In the genomic region with DNA sequence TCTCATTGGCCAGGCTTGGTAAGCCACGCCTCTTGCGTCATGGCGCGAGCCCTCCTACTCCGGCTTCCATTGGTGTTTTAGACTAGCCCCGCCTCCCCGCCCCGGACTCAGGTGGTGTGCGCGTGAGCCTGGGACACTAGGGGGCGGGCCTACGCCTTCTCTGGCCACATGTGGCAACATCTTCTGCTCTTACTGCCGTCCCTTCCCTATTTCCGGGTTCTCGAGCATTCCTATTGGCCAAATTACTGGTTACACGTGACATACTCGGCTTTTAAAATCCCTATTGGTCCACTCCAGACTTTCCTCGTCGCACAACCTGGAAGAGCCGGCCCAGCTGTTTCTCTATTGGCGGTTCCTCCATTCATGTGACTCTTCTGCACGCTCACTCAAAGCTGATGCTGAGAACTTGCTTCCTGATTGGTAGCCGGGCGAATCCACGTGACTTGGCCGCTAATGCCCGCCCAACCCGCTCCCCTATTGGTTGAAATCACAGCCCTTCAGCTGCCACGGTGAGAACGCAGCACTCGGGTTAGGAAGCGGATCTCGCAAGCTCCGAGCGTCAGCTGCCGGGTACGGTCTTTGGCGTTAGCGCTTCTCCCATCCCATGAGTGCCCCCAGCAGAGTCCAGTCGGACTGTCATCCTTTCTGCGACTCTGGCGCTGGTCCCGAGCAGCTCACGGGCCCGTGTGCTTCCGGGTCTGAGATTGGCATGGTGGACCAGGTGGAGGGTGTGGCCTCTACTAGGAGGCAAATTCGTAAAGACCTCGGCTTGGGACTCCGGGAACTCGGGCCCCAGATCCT, we compare ENCODE assay signal across 1 cellular context.
TF ChIP-seq lines count a peak whose summit lies in the region.

A gene with protein sequence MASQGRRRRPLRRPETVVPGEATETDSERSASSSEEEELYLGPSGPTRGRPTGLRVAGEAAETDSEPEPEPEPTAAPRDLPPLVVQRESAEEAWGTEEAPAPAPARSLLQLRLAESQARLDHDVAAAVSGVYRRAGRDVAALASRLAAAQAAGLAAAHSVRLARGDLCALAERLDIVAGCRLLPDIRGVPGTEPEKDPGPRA (plus strand): TSS at position 523 of the 801 bp plus-strand sequence. CDS start 513 bp downstream, outside the sequence.

TF ChIP-seq in K562, 482 proteins besides CTCF, POLR2A, EP300 and RAD21 (continued from another document and continues in another):
- TF ChIP-seq, protein P1, sequence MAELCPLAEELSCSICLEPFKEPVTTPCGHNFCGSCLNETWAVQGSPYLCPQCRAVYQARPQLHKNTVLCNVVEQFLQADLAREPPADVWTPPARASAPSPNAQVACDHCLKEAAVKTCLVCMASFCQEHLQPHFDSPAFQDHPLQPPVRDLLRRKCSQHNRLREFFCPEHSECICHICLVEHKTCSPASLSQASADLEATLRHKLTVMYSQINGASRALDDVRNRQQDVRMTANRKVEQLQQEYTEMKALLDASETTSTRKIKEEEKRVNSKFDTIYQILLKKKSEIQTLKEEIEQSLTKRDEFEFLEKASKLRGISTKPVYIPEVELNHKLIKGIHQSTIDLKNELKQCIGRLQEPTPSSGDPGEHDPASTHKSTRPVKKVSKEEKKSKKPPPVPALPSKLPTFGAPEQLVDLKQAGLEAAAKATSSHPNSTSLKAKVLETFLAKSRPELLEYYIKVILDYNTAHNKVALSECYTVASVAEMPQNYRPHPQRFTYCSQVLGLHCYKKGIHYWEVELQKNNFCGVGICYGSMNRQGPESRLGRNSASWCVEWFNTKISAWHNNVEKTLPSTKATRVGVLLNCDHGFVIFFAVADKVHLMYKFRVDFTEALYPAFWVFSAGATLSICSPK (IDR thresholded peaks at IDR 0.05; ENCODE audit: borderline replicate concordance), result no peak
- TF ChIP-seq ZNF121 (CRISPR knock-in tag; conservative IDR thresholded peaks at IDR 0.05), result no peak
- peak in 1 of 2 experiments; percentile 63; a peak in 1 of 4 replicates for TF ChIP-seq SRF (CRISPR knock-in tag; IDR thresholded peaks at IDR 0.05)
- TF ChIP-seq, protein P2, sequence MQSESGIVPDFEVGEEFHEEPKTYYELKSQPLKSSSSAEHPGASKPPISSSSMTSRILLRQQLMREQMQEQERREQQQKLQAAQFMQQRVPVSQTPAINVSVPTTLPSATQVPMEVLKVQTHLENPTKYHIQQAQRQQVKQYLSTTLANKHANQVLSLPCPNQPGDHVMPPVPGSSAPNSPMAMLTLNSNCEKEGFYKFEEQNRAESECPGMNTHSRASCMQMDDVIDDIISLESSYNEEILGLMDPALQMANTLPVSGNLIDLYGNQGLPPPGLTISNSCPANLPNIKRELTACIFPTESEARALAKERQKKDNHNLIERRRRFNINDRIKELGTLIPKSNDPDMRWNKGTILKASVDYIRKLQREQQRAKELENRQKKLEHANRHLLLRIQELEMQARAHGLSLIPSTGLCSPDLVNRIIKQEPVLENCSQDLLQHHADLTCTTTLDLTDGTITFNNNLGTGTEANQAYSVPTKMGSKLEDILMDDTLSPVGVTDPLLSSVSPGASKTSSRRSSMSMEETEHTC (IDR thresholded peaks at IDR 0.05), result peak; percentile 64; the same call in 1 of the 2 replicates
- TF ChIP-seq ZNF444 (CRISPR knock-in tag; IDR thresholded peaks at IDR 0.05), result no peak
- TF ChIP-seq CC2D1A (IDR thresholded peaks at IDR 0.05), result peak; percentile 89
- TF ChIP-seq HIVEP1 (CRISPR knock-in tag; IDR thresholded peaks at IDR 0.05), result no peak
- TF ChIP-seq, protein P3, sequence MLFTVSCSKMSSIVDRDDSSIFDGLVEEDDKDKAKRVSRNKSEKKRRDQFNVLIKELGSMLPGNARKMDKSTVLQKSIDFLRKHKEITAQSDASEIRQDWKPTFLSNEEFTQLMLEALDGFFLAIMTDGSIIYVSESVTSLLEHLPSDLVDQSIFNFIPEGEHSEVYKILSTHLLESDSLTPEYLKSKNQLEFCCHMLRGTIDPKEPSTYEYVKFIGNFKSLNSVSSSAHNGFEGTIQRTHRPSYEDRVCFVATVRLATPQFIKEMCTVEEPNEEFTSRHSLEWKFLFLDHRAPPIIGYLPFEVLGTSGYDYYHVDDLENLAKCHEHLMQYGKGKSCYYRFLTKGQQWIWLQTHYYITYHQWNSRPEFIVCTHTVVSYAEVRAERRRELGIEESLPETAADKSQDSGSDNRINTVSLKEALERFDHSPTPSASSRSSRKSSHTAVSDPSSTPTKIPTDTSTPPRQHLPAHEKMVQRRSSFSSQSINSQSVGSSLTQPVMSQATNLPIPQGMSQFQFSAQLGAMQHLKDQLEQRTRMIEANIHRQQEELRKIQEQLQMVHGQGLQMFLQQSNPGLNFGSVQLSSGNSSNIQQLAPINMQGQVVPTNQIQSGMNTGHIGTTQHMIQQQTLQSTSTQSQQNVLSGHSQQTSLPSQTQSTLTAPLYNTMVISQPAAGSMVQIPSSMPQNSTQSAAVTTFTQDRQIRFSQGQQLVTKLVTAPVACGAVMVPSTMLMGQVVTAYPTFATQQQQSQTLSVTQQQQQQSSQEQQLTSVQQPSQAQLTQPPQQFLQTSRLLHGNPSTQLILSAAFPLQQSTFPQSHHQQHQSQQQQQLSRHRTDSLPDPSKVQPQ (CRISPR knock-in tag; IDR thresholded peaks at IDR 0.05; ENCODE audit: borderline replicate concordance), result peak; percentile 99
- TF ChIP-seq, protein P4, sequence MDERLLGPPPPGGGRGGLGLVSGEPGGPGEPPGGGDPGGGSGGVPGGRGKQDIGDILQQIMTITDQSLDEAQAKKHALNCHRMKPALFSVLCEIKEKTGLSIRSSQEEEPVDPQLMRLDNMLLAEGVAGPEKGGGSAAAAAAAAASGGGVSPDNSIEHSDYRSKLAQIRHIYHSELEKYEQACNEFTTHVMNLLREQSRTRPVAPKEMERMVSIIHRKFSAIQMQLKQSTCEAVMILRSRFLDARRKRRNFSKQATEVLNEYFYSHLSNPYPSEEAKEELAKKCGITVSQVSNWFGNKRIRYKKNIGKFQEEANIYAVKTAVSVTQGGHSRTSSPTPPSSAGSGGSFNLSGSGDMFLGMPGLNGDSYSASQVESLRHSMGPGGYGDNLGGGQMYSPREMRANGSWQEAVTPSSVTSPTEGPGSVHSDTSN (CRISPR knock-in tag; IDR thresholded peaks at IDR 0.05; ENCODE audit: low read depth), result no peak; the same call in 1 of the 2 replicates
- TF ChIP-seq, protein P4 (tag; conservative IDR thresholded peaks at IDR 0.05; ENCODE audit: low read depth), result peak; percentile 94
- TF ChIP-seq, protein P5, sequence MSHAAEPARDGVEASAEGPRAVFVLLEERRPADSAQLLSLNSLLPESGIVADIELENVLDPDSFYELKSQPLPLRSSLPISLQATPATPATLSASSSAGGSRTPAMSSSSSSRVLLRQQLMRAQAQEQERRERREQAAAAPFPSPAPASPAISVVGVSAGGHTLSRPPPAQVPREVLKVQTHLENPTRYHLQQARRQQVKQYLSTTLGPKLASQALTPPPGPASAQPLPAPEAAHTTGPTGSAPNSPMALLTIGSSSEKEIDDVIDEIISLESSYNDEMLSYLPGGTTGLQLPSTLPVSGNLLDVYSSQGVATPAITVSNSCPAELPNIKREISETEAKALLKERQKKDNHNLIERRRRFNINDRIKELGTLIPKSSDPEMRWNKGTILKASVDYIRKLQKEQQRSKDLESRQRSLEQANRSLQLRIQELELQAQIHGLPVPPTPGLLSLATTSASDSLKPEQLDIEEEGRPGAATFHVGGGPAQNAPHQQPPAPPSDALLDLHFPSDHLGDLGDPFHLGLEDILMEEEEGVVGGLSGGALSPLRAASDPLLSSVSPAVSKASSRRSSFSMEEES (CRISPR knock-in tag; IDR thresholded peaks at IDR 0.05), result peak; percentile 96
- TF ChIP-seq MAZ (CRISPR knock-in tag; conservative IDR thresholded peaks at IDR 0.05 in 1 of 2, IDR thresholded peaks at IDR 0.05 in 1 of 2), result peak; percentile 55 to 75
- TF ChIP-seq, protein P6, sequence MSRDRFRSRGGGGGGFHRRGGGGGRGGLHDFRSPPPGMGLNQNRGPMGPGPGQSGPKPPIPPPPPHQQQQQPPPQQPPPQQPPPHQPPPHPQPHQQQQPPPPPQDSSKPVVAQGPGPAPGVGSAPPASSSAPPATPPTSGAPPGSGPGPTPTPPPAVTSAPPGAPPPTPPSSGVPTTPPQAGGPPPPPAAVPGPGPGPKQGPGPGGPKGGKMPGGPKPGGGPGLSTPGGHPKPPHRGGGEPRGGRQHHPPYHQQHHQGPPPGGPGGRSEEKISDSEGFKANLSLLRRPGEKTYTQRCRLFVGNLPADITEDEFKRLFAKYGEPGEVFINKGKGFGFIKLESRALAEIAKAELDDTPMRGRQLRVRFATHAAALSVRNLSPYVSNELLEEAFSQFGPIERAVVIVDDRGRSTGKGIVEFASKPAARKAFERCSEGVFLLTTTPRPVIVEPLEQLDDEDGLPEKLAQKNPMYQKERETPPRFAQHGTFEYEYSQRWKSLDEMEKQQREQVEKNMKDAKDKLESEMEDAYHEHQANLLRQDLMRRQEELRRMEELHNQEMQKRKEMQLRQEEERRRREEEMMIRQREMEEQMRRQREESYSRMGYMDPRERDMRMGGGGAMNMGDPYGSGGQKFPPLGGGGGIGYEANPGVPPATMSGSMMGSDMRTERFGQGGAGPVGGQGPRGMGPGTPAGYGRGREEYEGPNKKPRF (IDR thresholded peaks at IDR 0.05; ENCODE audit: low read depth, low read length), result no peak
- TF ChIP-seq CBFB (CRISPR knock-in tag; IDR thresholded peaks at IDR 0.05), result no peak
- TF ChIP-seq, protein P7, sequence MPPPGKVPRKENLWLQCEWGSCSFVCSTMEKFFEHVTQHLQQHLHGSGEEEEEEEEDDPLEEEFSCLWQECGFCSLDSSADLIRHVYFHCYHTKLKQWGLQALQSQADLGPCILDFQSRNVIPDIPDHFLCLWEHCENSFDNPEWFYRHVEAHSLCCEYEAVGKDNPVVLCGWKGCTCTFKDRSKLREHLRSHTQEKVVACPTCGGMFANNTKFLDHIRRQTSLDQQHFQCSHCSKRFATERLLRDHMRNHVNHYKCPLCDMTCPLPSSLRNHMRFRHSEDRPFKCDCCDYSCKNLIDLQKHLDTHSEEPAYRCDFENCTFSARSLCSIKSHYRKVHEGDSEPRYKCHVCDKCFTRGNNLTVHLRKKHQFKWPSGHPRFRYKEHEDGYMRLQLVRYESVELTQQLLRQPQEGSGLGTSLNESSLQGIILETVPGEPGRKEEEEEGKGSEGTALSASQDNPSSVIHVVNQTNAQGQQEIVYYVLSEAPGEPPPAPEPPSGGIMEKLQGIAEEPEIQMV (tag; conservative IDR thresholded peaks at IDR 0.05; ENCODE audit: low read depth), result 0 out of 2 replicates have a peak, but pooled peaks have one; percentile 36
- TF ChIP-seq TBL1XR1 (IDR thresholded peaks at IDR 0.05; ENCODE audit: low read length in 2 of 2), result 0 out of 4 replicates have a peak, but pooled peaks of 1 of the 2 experiments have one; percentile 8
- TF ChIP-seq CCNT2 (IDR thresholded peaks at IDR 0.05; ENCODE audit: borderline replicate concordance, extremely low read depth, insufficient read length, low read depth, low read length), result peak; percentile 56
- TF ChIP-seq, protein P8, sequence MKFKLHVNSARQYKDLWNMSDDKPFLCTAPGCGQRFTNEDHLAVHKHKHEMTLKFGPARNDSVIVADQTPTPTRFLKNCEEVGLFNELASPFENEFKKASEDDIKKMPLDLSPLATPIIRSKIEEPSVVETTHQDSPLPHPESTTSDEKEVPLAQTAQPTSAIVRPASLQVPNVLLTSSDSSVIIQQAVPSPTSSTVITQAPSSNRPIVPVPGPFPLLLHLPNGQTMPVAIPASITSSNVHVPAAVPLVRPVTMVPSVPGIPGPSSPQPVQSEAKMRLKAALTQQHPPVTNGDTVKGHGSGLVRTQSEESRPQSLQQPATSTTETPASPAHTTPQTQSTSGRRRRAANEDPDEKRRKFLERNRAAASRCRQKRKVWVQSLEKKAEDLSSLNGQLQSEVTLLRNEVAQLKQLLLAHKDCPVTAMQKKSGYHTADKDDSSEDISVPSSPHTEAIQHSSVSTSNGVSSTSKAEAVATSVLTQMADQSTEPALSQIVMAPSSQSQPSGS (CRISPR knock-in tag; IDR thresholded peaks at IDR 0.05), result no peak
- TF ChIP-seq JUNB (CRISPR knock-in tag; conservative IDR thresholded peaks at IDR 0.05), result no peak
- peak; percentile 72 for TF ChIP-seq RBM25 (IDR thresholded peaks at IDR 0.05; ENCODE audit: low read depth, low read length, severe bottlenecking)
- peak; percentile 99 for TF ChIP-seq MYC (IDR thresholded peaks at IDR 0.05; ENCODE audit: low read depth, low read length)
- TF ChIP-seq MYC (CRISPR knock-in tag; IDR thresholded peaks at IDR 0.05; ENCODE audit: borderline replicate concordance, low read depth), result no peak
- TF ChIP-seq, protein P9, sequence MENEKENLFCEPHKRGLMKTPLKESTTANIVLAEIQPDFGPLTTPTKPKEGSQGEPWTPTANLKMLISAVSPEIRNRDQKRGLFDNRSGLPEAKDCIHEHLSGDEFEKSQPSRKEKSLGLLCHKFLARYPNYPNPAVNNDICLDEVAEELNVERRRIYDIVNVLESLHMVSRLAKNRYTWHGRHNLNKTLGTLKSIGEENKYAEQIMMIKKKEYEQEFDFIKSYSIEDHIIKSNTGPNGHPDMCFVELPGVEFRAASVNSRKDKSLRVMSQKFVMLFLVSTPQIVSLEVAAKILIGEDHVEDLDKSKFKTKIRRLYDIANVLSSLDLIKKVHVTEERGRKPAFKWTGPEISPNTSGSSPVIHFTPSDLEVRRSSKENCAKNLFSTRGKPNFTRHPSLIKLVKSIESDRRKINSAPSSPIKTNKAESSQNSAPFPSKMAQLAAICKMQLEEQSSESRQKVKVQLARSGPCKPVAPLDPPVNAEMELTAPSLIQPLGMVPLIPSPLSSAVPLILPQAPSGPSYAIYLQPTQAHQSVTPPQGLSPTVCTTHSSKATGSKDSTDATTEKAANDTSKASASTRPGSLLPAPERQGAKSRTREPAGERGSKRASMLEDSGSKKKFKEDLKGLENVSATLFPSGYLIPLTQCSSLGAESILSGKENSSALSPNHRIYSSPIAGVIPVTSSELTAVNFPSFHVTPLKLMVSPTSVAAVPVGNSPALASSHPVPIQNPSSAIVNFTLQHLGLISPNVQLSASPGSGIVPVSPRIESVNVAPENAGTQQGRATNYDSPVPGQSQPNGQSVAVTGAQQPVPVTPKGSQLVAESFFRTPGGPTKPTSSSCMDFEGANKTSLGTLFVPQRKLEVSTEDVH (IDR thresholded peaks at IDR 0.05; ENCODE audit: low read depth, partially characterized antibody), result peak; percentile 97
- peak; percentile 68 for TF ChIP-seq HCFC1 (IDR thresholded peaks at IDR 0.05; ENCODE audit: low read depth, low read length)
- peak; percentile 43; the same call in 1 of the 2 replicates for TF ChIP-seq NR2C1 (IDR thresholded peaks at IDR 0.05)
- TF ChIP-seq NR2C1 (tag; IDR thresholded peaks at IDR 0.05), result no peak
- no peak for TF ChIP-seq PTTG1 (tag; IDR thresholded peaks at IDR 0.05; ENCODE audit: low read depth)
- TF ChIP-seq SIN3A (IDR thresholded peaks at IDR 0.05; ENCODE audit: borderline replicate concordance in 2 of 2, control insufficient read depth in 1 of 2, low read depth in 2 of 2, low read length in 2 of 2), result peak; percentile 97 to 99
- TF ChIP-seq RCOR1 (IDR thresholded peaks at IDR 0.05; ENCODE audit: borderline replicate concordance in 1 of 2, low read depth in 2 of 2, low read length in 2 of 2), result peak; percentile 9 to 48; a peak in 1 of 4 replicates
